Comparison of ENCODE assay signal across 8 cellular contexts in genomic region chr1:154534263-154534844, GRCh38. TPM values are rescaled to one million over a fixed set of nuclear protein-coding genes. Genes with fewer than 3 reads are reported as not detected.
DNase-seq lines count a peak whose midpoint lies in the region; ATAC-seq, FAIRE-seq and TF ChIP-seq lines count a peak whose summit lies in the region.

No MANE protein-coding gene starts in this region.

- no peak overlapping the region for H3K27ac Mint-ChIP-seq in astrocyte (ENCODE audit: unreplicated experiment)
- no peak overlapping the region for H3K27ac Mint-ChIP-seq in activated naive CD4-positive, alpha-beta T cell treated with anti-CD3 and anti-CD28 coated beads, Interleukin-2, amount 10 ng/mL, durations not matched to agents 7 days and 5 days

- DNase-seq in ELR (ENCODE audit: low read depth) (peak; percentile 55), NCI-H1694 (lab: John Stamatoyannopoulos, UW) (peak; percentile 38), astrocyte (ENCODE audit: low read depth) (no peak), mucosa of descending colon (peak in 2 of 3 donors; percentile 38 to 73), GF-D8 (lab: John Stamatoyannopoulos, UW) (no peak)
- DNase-seq in activated naive CD4-positive, alpha-beta T cell treated with anti-CD3 and anti-CD28 coated beads, Interleukin-2, amount 10 ng/mL, durations not matched to agents 7 days and 5 days: no peak

- CTCF ChIA-PET in activated naive CD4-positive, alpha-beta T cell treated with anti-CD3 and anti-CD28 coated beads, Interleukin-2, amount 10 ng/mL, durations not matched to agents 7 days and 5 days (lab: Charles Lee): interaction anchor here (1.0 kb wide), 1 partner anchor 55 kb away, joined by 4 read pairs; no protein-coding TSS in a partner anchor

- H2AFZ ChIP-seq in astrocyte (ENCODE audit: low read depth, low read length): no peak overlapping the region

- no peaks in the 10 kb centered on the region for H3K4me1 Mint-ChIP-seq in astrocyte (ENCODE audit: low read depth, unreplicated experiment)
- H3K4me1 Mint-ChIP-seq in activated naive CD4-positive, alpha-beta T cell treated with anti-CD3 and anti-CD28 coated beads, Interleukin-2, amount 10 ng/mL, durations not matched to agents 7 days and 5 days: no peaks in the 10 kb centered on the region

- H3K36me3 ChIP-seq in astrocyte (ENCODE audit: insufficient read depth, low read length) (no peaks in the 10 kb centered on the region), mucosa of descending colon (ENCODE audit: low read depth) (no peaks in the 10 kb centered on the region)

- H3K4me3 ChIP-seq in astrocyte (ENCODE audit: insufficient read depth, low read depth, low read length) (no peak overlapping the region), mucosa of descending colon (no peak overlapping the region)

- FAIRE-seq in astrocyte (lab: Jason Lieb, UNC): no peak

- H3K36me3 Mint-ChIP-seq in astrocyte (ENCODE audit: low read depth, unreplicated experiment): no peaks in the 10 kb centered on the region
- H3K36me3 Mint-ChIP-seq in activated naive CD4-positive, alpha-beta T cell treated with anti-CD3 and anti-CD28 coated beads, Interleukin-2, amount 10 ng/mL, durations not matched to agents 7 days and 5 days: no peaks in the 10 kb centered on the region

- peak; percentile 64 for ATAC-seq in mucosa of descending colon
- no peak for ATAC-seq in HG02840 (IDR thresholded peaks at IDR 0.05; ENCODE audit: low FRiP score, unreplicated experiment)
- no peak for ATAC-seq in HG03439 (IDR thresholded peaks at IDR 0.05; ENCODE audit: unreplicated experiment)

- intact Hi-C loops in mucosa of descending colon (cut with DNase I, micrococcal nuclease): no loop called here

- H3K9me3 ChIP-seq in astrocyte (ENCODE audit: insufficient read depth, low read depth, low read length): no peaks in the 10 kb centered on the region
- H3K9me3 ChIP-seq in mucosa of descending colon: no peaks in the 10 kb centered on the region

- TF ChIP-seq CTCF in astrocyte (IDR thresholded peaks at IDR 0.05; ENCODE audit: insufficient read depth, low read depth, low read length): peak; percentile 32
- TF ChIP-seq CTCF in mucosa of descending colon (IDR thresholded peaks at IDR 0.05): peak; percentile 21

- peaks cover 27% of the 10 kb centered on the region for H3K27me3 ChIP-seq in astrocyte (ENCODE audit: insufficient read depth, low read length)

- peaks cover 12% of the 10 kb centered on the region for H3K9me3 Mint-ChIP-seq in astrocyte (ENCODE audit: unreplicated experiment)
- no peaks in the 10 kb centered on the region for H3K9me3 Mint-ChIP-seq in activated naive CD4-positive, alpha-beta T cell treated with anti-CD3 and anti-CD28 coated beads, Interleukin-2, amount 10 ng/mL, durations not matched to agents 7 days and 5 days

- H3K4me1 ChIP-seq in astrocyte (ENCODE audit: insufficient read depth, low read length) (no peaks in the 10 kb centered on the region), mucosa of descending colon (ENCODE audit: low read depth) (no peaks in the 10 kb centered on the region)

- H3K9ac ChIP-seq in astrocyte (ENCODE audit: low read length): no peak overlapping the region

- H3K79me2 ChIP-seq in astrocyte (ENCODE audit: insufficient read depth, low read length): no peaks in the 10 kb centered on the region

- H3K27ac ChIP-seq in astrocyte (ENCODE audit: low read depth, low read length): no peak overlapping the region

- H3K4me3 Mint-ChIP-seq in astrocyte (ENCODE audit: unreplicated experiment): no peak overlapping the region
- H3K4me3 Mint-ChIP-seq in activated naive CD4-positive, alpha-beta T cell treated with anti-CD3 and anti-CD28 coated beads, Interleukin-2, amount 10 ng/mL, durations not matched to agents 7 days and 5 days: no peak overlapping the region

- H3K27me3 Mint-ChIP-seq in astrocyte (ENCODE audit: low read depth, unreplicated experiment): peaks cover 33% of the 10 kb centered on the region
- H3K27me3 Mint-ChIP-seq in activated naive CD4-positive, alpha-beta T cell treated with anti-CD3 and anti-CD28 coated beads, Interleukin-2, amount 10 ng/mL, durations not matched to agents 7 days and 5 days: peaks cover 51% of the 10 kb centered on the region

- no peaks in the 10 kb centered on the region for H4K20me1 ChIP-seq in astrocyte (ENCODE audit: insufficient read depth, low read length)

- no peak overlapping the region for H3K4me2 ChIP-seq in astrocyte (ENCODE audit: low read length)

RNA-seq across cellular contexts. Expression of gene UBE2Q1, which starts 24.1 kb away (rescaled TPM):
- total RNA-seq in astrocyte (85.3 and 85.4 TPM in 2 replicates), mucosa of descending colon (10 to 100 TPM; 52.8 to 81.7 (median 81.0) TPM)

RNA-seq across cellular contexts. Expression of gene SHE, which starts 32.1 kb away (rescaled TPM):
- total RNA-seq in astrocyte: not detected in 2 replicates
- 1 to 10 TPM; 3.6 to 7.7 (median 6.0) TPM for total RNA-seq in mucosa of descending colon

RNA-seq across cellular contexts. Expression of gene TDRD10, which starts 32.3 kb away (rescaled TPM):
- not detected in 2 replicates for total RNA-seq in astrocyte
- 1 to 10 TPM in 1 of 3 donors, under 1 TPM in 2; 0.65 to 2.0 (median 0.72) TPM for total RNA-seq in mucosa of descending colon

RNA-seq across cellular contexts. Expression of gene CHRNB2, which starts 33.2 kb away (rescaled TPM):
- total RNA-seq in astrocyte (0.20 and 0.24 TPM in 2 replicates), mucosa of descending colon (under 1 TPM; 0.17 to 0.92 (median 0.24) TPM)

Comparison
In these comparisons a context has a peak if more than half of its experiments do, and no peak if none do; other contexts are left out.
1. DNase-seq: peak in ELR (single experiment), NCI-H1694 (single experiment) and mucosa of descending colon (2 of 3); none in astrocyte (single experiment), activated naive CD4-positive, alpha-beta T cell treated with anti-CD3 and anti-CD28 coated beads, Interleukin-2, amount 10 ng/mL, durations not matched to agents 7 days and 5 days (single experiment) and GF-D8 (single experiment).